Comparison of ENCODE assay signal across 13 cellular contexts in the genomic region with DNA sequence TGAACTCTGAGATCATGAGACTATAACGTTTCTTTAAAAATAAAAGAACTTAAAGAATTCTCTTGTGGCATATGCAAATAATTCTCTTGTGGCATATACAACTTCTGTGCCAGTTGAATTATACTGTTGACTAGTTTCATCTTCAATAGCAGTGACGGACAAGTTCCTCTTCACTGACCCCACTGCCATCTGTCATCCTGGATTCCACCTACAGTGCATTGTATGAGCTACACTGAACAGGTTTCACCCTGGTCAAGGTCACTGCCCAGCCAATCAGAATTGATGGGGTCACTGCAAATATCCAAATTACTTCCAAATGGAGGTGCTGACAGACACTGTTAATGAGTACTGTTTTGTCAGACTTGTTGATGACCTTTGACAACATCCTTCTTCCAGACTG.
"Had no signal": no experiment of that assay in that cellular context is flagged by ENCODE, and none has a peak within 500 bp of the region (broad histone marks: within the 10 kb centered on the region; RNA-seq: fewer than 3 reads in every experiment).

No MANE protein-coding gene starts in this region.

- H3K27ac ChIP-seq: body of pancreas, gastroesophageal sphincter, right atrium auricular region, skin epidermis, thyroid gland, uterus had no signal

- H3K4me3 ChIP-seq: body of pancreas, gastroesophageal sphincter, right atrium auricular region, skin epidermis, thyroid gland, uterus had no signal

- H3K9me3 Mint-ChIP-seq: activated T-helper 2 cell treated with anti-CD3 and anti-CD28 coated beads, Interferon-gamma antibody, Interleukin-2, Interleukin-4, amounts not matched to agents 10 μg/mL and 5 μg/mL and 100 μg/mL, durations not matched to agents 14 hours and 24 hours and 36 hours had no signal

- DNase-seq: activated CD4-positive, alpha-beta T cell treated with anti-CD3 and anti-CD28 coated beads, Interleukin-2, amount 50 U/mL, for 1 hour; activated T-cell treated with anti-CD3 and anti-CD28 coated beads for 4 hours; amniotic stem cell; body of pancreas; effector memory CD4-positive, alpha-beta T cell; posterior cingulate gyrus; thyroid gland; uterus had no signal

- H3K4me1 Mint-ChIP-seq: activated naive CD4-positive, alpha-beta T cell treated with anti-CD3 and anti-CD28 coated beads, Interleukin-2, amount 50 U/mL, for 24 hours had no signal

- H3K27me3 Mint-ChIP-seq: activated naive CD4-positive, alpha-beta T cell treated with anti-CD3 and anti-CD28 coated beads, Interleukin-2, amount 50 U/mL, for 24 hours had no signal

- H3K36me3 Mint-ChIP-seq: activated naive CD4-positive, alpha-beta T cell treated with anti-CD3 and anti-CD28 coated beads, Interleukin-2, amount 50 U/mL, for 24 hours had no signal

- H3K27ac Mint-ChIP-seq: activated naive CD4-positive, alpha-beta T cell treated with anti-CD3 and anti-CD28 coated beads, Interleukin-2, amount 50 U/mL, for 24 hours; activated T-helper 2 cell treated with anti-CD3 and anti-CD28 coated beads, Interferon-gamma antibody, Interleukin-2, Interleukin-4, amounts not matched to agents 10 μg/mL and 5 μg/mL and 100 μg/mL, durations not matched to agents 14 hours and 24 hours and 36 hours had no signal

- H3K27me3 ChIP-seq: body of pancreas, gastroesophageal sphincter, right atrium auricular region, thyroid gland, uterus had no signal

- H3K9me3 ChIP-seq: body of pancreas, gastroesophageal sphincter, right atrium auricular region, thyroid gland, uterus had no signal

- H3K36me3 ChIP-seq: gastroesophageal sphincter, right atrium auricular region, thyroid gland, uterus had no signal

- ATAC-seq: body of pancreas, gastroesophageal sphincter had no signal

- H3K4me3 Mint-ChIP-seq: activated naive CD4-positive, alpha-beta T cell treated with anti-CD3 and anti-CD28 coated beads, Interleukin-2, amount 50 U/mL, for 24 hours had no signal
